Comparison of ENCODE assay signal across 17 cellular contexts in the genomic region with DNA sequence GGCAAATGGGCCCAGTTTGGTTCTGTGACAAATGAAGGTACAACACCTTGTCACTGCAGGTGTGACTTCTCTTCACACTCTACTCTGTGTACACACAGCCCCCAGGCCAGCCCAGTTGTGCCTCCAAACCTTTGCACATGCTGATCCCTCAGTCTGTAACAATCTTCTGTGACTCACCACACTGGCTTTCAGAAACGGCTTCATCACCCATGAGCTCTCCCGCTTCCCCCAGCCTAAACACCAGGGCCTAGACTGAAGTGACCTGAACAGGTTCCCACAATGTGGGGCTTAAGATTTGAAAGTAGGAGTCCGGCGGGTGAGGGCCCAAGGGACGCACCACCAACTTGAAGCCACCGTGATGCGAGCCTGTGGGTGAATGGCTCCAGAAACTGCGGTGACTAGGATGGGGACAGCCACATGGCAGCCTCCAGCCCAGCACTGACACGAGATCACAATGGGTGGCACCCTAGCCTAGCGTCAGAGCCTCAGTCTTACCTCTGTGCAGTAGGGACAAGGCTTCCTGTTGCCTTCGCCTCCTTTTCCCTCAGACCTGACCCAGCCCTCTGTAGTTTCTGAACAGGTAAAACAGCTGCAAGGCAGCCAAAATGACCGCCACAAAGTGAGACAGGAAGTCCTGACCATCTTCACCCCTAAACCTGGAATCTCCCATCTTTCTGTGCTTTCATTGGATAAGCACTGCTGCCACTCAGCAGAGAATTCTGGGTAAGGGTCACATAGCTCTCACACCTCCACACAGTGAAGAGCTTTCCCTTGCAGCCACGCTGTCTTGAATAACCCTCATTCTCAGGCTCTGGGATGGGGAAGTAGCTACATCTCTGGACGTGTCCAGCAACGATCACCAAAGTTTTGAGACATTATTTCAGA.
"Had no signal": no experiment of that assay in that cellular context is flagged by ENCODE, and none has a peak within 500 bp of the region (broad histone marks: within the 10 kb centered on the region; RNA-seq: fewer than 3 reads in every experiment).

No MANE protein-coding gene starts in this region.

- DNase-seq: activated CD4-positive, alpha-beta T cell treated with anti-CD3 and anti-CD28 coated beads for 48 hours; activated CD8-positive, alpha-beta T cell treated with anti-CD3 and anti-CD28 coated beads for 36 hours; activated naive CD4-positive, alpha-beta T cell treated with anti-CD3 and anti-CD28 coated beads for 36 hours; activated naive CD8-positive, alpha-beta T cell treated with anti-CD3 and anti-CD28 coated beads, Interleukin-2, amount 50 U/mL, for 24 hours; activated T-cell treated with anti-CD3 and anti-CD28 coated beads, Interleukin-2, amount 50 U/mL, for 24 hours; aorta; erythroblast; foreskin melanocyte; glutamatergic neuron; hippocampal formation; lower lobe of right lung; naive thymus-derived CD8-positive, alpha-beta T cell; stimulated activated naive CD8-positive, alpha-beta T cell treated with anti-CD3 and anti-CD28 coated beads, Interleukin-15, Interleukin-2, amounts not matched to agents 100 U/mL and 50 U/mL, for 24 hours; substantia nigra had no signal

- H3K4me3 ChIP-seq: coronary artery, lower lobe of right lung, tibial nerve, vagina had no signal
